In genomic region chr6:106115231-106115630, GRCh38 we compare ENCODE assay signal across 12 cellular contexts.
"Had no signal": no experiment of that assay in that cellular context is flagged by ENCODE, and none has a peak within 500 bp of the region (broad histone marks: within the 10 kb centered on the region; RNA-seq: fewer than 3 reads in every experiment).

No MANE protein-coding gene starts in this region.

- H3K4me3 ChIP-seq: coronary artery, gastrocnemius medialis, heart right ventricle, left lung, skin epidermis, transverse colon had no signal

- H3K79me2 ChIP-seq: parathyroid adenoma had no signal

- H3K4me1 ChIP-seq: parathyroid adenoma had no signal

- H3K36me3 ChIP-seq: gastrocnemius medialis, left lung, transverse colon had no signal

- ATAC-seq: gastrocnemius medialis, heart right ventricle, left lung had no signal

- H3K27ac Mint-ChIP-seq: activated naive CD4-positive, alpha-beta T cell treated with anti-CD3 and anti-CD28 coated beads for 36 hours had no signal

- H3K27ac ChIP-seq: coronary artery, gastrocnemius medialis, left lung, parathyroid adenoma, transverse colon had no signal

- H2AFZ ChIP-seq: parathyroid adenoma had no signal

- DNase-seq: caudate nucleus; effector CD8-positive, alpha-beta T cell; gastrocnemius medialis; heart right ventricle; retina; substantia nigra; transverse colon had no signal

- H3K9ac ChIP-seq: parathyroid adenoma had no signal

- H3K9me3 ChIP-seq: gastrocnemius medialis, heart right ventricle, left lung, transverse colon had no signal

- H3K4me3 Mint-ChIP-seq: activated naive CD4-positive, alpha-beta T cell treated with anti-CD3 and anti-CD28 coated beads for 36 hours had no signal

- H3K27me3 ChIP-seq: gastrocnemius medialis, left lung, transverse colon had no signal

- H3K9me3 Mint-ChIP-seq: activated naive CD4-positive, alpha-beta T cell treated with anti-CD3 and anti-CD28 coated beads for 36 hours had no signal
